ENCODE assay signal across 1 cellular context in the genomic region with DNA sequence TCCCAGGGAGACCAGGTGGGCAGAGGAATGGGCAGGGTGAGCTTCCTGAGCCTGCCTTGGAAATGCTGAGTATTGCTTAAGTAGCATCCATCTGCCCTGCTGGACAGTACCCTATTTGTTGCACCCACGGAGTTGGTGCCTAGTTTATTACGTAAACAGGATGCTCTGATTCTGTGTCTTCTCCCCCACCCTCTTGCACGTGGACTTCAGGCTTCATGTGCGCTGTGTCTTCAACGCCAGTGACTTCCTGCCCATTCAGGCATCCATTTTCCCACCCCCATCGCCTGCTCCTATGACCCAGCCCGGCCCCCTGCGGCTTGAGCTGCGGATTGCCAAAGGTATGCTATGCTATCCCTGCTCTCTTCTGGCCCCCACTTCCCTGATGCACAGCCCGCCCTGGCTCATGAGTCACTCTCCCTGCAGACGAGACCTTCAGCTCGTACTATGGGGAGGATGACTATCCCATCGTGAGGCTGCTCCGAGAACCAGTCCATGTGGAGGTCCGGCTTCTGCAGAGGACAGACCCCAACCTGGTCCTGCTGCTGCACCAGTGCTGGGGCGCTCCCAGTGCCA.
TF ChIP-seq lines count a peak whose summit lies in the region.

No MANE protein-coding gene starts in this region.

TF ChIP-seq in A549, 52 proteins besides CTCF, POLR2A, EP300 and RAD21 (continued from another document):
- TF ChIP-seq FOSL2 (IDR thresholded peaks at IDR 0.05) (no peak), FOSL2 (CRISPR knock-in tag; IDR thresholded peaks at IDR 0.05) (no peak), BCL3 (IDR thresholded peaks at IDR 0.05) (no peak), ZC3H11A (IDR thresholded peaks at IDR 0.05) (no peak), E2F6 (IDR thresholded peaks at IDR 0.05; ENCODE audit: borderline replicate concordance, low read depth) (no peak), MAFK (IDR thresholded peaks at IDR 0.05; ENCODE audit: partially characterized antibody) (no peak), RARB (CRISPR knock-in tag; IDR thresholded peaks at IDR 0.05) (no peak), EHMT2 (IDR thresholded peaks at IDR 0.05; ENCODE audit: low read depth) (no peak), ZNF302 (CRISPR knock-in tag; IDR thresholded peaks at IDR 0.05) (no peak), NPAS2 (CRISPR knock-in tag; IDR thresholded peaks at IDR 0.05; ENCODE audit: borderline replicate concordance) (no peak), PHF8 (IDR thresholded peaks at IDR 0.05; ENCODE audit: borderline replicate concordance, low read depth) (no peak), ATOH8 (CRISPR knock-in tag; IDR thresholded peaks at IDR 0.05; ENCODE audit: low read depth) (no peak)
TF ChIP-seq in A549: peak in this region for 0.
